In the genomic region with DNA sequence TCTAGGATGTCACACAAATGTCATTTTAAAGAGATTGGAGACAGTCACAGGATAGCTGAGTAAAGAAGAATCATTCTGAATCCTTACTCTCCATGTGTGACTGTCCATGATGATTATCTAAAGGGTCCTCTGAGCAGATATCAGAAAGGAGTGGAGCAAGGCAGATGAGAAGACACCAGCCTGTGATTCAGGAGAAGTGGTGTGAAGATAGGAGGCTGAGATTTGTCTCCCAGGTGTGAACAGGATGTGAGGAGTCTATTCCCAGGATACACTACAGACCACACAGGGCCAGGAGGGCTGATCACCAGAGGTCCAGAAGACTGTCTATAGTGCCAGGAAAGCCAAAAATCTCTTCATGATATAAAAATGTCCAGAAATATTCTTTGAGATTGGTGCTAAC, we compare ENCODE assay signal across 27 cellular contexts.
"Had no signal": no experiment of that assay in that cellular context is flagged by ENCODE, and none has a peak within 500 bp of the region (broad histone marks: within the 10 kb centered on the region; RNA-seq: fewer than 3 reads in every experiment).

No MANE protein-coding gene starts in this region.

- H3K27ac ChIP-seq: breast epithelium, cardiac muscle cell, colonic mucosa, foreskin keratinocyte, gastrocnemius medialis, heart left ventricle had no signal

- H3K4me1 ChIP-seq: breast epithelium, colonic mucosa, foreskin keratinocyte had no signal

- H3K36me3 ChIP-seq: breast epithelium, cardiac muscle cell, colonic mucosa, gastrocnemius medialis had no signal

- H3K36me3 Mint-ChIP-seq: activated CD4-positive, alpha-beta memory T cell treated with anti-CD3 and anti-CD28 coated beads for 36 hours; activated naive CD8-positive, alpha-beta T cell; brain had no signal

- H3K27me3 Mint-ChIP-seq: activated CD4-positive, alpha-beta memory T cell treated with anti-CD3 and anti-CD28 coated beads for 36 hours; activated CD4-positive, alpha-beta T cell treated with anti-CD3 and anti-CD28 coated beads for 36 hours; activated CD4-positive, alpha-beta T cell treated with anti-CD3 and anti-CD28 coated beads, Interleukin-2, amount 10 ng/mL, durations not matched to agents 24 days and 14 days; activated naive CD8-positive, alpha-beta T cell; activated T-helper 17 cell treated with anti-CD3 and anti-CD28 coated beads, Interleukin-2, amount 50 U/mL, for 72 hours; brain had no signal

- H3K27me3 ChIP-seq: breast epithelium, cardiac muscle cell, colonic mucosa, foreskin keratinocyte, gastrocnemius medialis, heart left ventricle had no signal

- H3K9me3 Mint-ChIP-seq: activated CD4-positive, alpha-beta memory T cell treated with anti-CD3 and anti-CD28 coated beads for 36 hours; activated CD4-positive, alpha-beta T cell treated with anti-CD3 and anti-CD28 coated beads, Interleukin-2, amount 10 ng/mL, durations not matched to agents 24 days and 14 days; activated T-cell treated with anti-CD3 and anti-CD28 coated beads, Interleukin-2, amount 50 U/mL, for 4 hours; activated T-helper 17 cell treated with anti-CD3 and anti-CD28 coated beads, Interleukin-2, amount 50 U/mL, for 72 hours; brain had no signal

- DNase-seq: activated CD4-positive, alpha-beta memory T cell treated with anti-CD3 and anti-CD28 coated beads for 36 hours; activated CD4-positive, alpha-beta T cell treated with anti-CD3 and anti-CD28 coated beads for 36 hours; activated CD4-positive, alpha-beta T cell treated with anti-CD3 and anti-CD28 coated beads, Interleukin-2, amount 10 ng/mL, durations not matched to agents 24 days and 14 days; activated CD4-positive, CD25-positive, alpha-beta regulatory T cell; activated CD4-positive, CD25-positive, alpha-beta regulatory T cell treated with anti-CD3 and anti-CD28 coated beads, Interleukin-2, amount 50 U/mL, for 72 hours; activated effector memory CD4-positive, alpha-beta T cell treated with Interleukin-2 at 50 U/mL for 16 hours; activated gamma-delta T cell treated with Interleukin-2 at 50 U/mL for 16 hours; activated naive CD4-positive, alpha-beta T cell treated with anti-CD3 and anti-CD28 coated beads, Interleukin-2, amount 50 U/mL, for 16 hours; activated naive CD4-positive, alpha-beta T cell treated with Interleukin-2 at 50 U/mL for 16 hours; activated T-cell treated with anti-CD3 and anti-CD28 coated beads, Interleukin-2, amount 50 U/mL, for 4 hours; amniotic stem cell; anterior cingulate cortex; central memory CD4-positive, alpha-beta T cell; cerebellar nuclear complex; colonic mucosa; effector CD8-positive, alpha-beta T cell; foreskin keratinocyte; gastrocnemius medialis; glutamatergic neuron; heart left ventricle; T-helper 2 cell had no signal

- ATAC-seq: activated CD4-positive, alpha-beta T cell treated with anti-CD3 and anti-CD28 coated beads for 36 hours; activated T-cell treated with anti-CD3 and anti-CD28 coated beads, Interleukin-2, amount 50 U/mL, for 4 hours; activated T-helper 17 cell treated with anti-CD3 and anti-CD28 coated beads, Interleukin-2, amount 50 U/mL, for 72 hours; esophagus mucosa; foreskin keratinocyte; gastrocnemius medialis; heart left ventricle had no signal

- H3K4me1 Mint-ChIP-seq: activated T-helper 17 cell treated with anti-CD3 and anti-CD28 coated beads, Interleukin-2, amount 50 U/mL, for 72 hours had no signal

- H3K4me3 Mint-ChIP-seq: activated CD4-positive, alpha-beta memory T cell treated with anti-CD3 and anti-CD28 coated beads for 36 hours; activated CD4-positive, alpha-beta T cell treated with anti-CD3 and anti-CD28 coated beads for 36 hours; activated CD4-positive, alpha-beta T cell treated with anti-CD3 and anti-CD28 coated beads, Interleukin-2, amount 10 ng/mL, durations not matched to agents 24 days and 14 days; activated naive CD8-positive, alpha-beta T cell; activated T-cell treated with anti-CD3 and anti-CD28 coated beads, Interleukin-2, amount 50 U/mL, for 4 hours; activated T-helper 17 cell treated with anti-CD3 and anti-CD28 coated beads, Interleukin-2, amount 50 U/mL, for 72 hours; brain had no signal

- H3K4me3 ChIP-seq: breast epithelium, cardiac muscle cell, colonic mucosa, gastrocnemius medialis, heart left ventricle had no signal

- H3K27ac Mint-ChIP-seq: activated CD4-positive, alpha-beta memory T cell treated with anti-CD3 and anti-CD28 coated beads for 36 hours; activated CD4-positive, alpha-beta T cell treated with anti-CD3 and anti-CD28 coated beads for 36 hours; activated CD4-positive, alpha-beta T cell treated with anti-CD3 and anti-CD28 coated beads, Interleukin-2, amount 10 ng/mL, durations not matched to agents 24 days and 14 days; activated naive CD8-positive, alpha-beta T cell; activated T-helper 17 cell treated with anti-CD3 and anti-CD28 coated beads, Interleukin-2, amount 50 U/mL, for 72 hours; brain had no signal
